ENCODE assay signal across 9 cellular contexts in the genomic region with DNA sequence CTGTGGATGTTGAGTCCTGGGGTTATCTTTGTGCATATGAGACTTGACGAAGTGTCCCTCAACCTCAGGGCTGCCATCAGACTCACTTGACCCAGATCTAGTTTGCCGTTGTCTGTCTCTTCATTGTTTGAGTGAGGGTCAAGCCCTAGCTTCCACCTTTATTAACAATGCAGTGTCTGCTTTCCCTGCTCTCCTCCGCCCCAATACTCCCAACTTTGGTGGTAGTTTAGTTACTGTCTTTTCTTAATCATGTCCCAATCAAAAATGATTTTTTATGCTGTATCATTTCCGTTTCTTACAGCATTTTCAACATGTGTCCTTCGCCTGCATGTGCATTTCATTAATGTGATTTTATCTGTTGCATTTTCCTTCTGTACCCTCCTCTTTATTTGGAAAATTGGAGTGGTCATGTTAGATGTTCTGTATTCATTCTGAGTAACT. TPM values are rescaled to one million over a fixed set of nuclear protein-coding genes. Genes with fewer than 3 reads are reported as not detected.
DNase-seq lines count a peak whose midpoint lies in the region; ATAC-seq and TF ChIP-seq lines count a peak whose summit lies in the region.
"Had no signal": no experiment of that assay in that cellular context is flagged by ENCODE, and none has a peak within 500 bp of the region (broad histone marks: within the 10 kb centered on the region; RNA-seq: fewer than 3 reads in every experiment).

No MANE protein-coding gene starts in this region.

- no peaks in the 10 kb centered on the region for H3K27me3 ChIP-seq in BLaER1
- no peaks in the 10 kb centered on the region for H3K27me3 ChIP-seq in stomach

- H3K36me3 ChIP-seq in BLaER1 (no peaks in the 10 kb centered on the region), stomach (no peaks in the 10 kb centered on the region)

- H3K27ac ChIP-seq in BLaER1 (no peak overlapping the region), stomach (no peak overlapping the region)

- no peak for TF ChIP-seq CTCF in HFF-Myc (IDR thresholded peaks at IDR 0.05; ENCODE audit: low read depth, low read length, missing control alignments)
- TF ChIP-seq CTCF in stomach (IDR thresholded peaks at IDR 0.05), result no peak

- peaks cover 15% of the 10 kb centered on the region for H3K36me3 Mint-ChIP-seq in activated naive CD8-positive, alpha-beta T cell treated with anti-CD3 and anti-CD28 coated beads for 36 hours
- H3K36me3 Mint-ChIP-seq in memory B cell, result peaks cover 2% of the 10 kb centered on the region

- peaks cover 52% of the 10 kb centered on the region for H3K4me1 Mint-ChIP-seq in activated naive CD8-positive, alpha-beta T cell treated with anti-CD3 and anti-CD28 coated beads for 36 hours
- peaks cover 44% of the 10 kb centered on the region for H3K4me1 Mint-ChIP-seq in memory B cell

- H3K9me3 ChIP-seq in BLaER1, result 0 out of 2 replicates have a peak, but pooled peaks cover 3% of the 10 kb centered on the region
- no peaks in the 10 kb centered on the region for H3K9me3 ChIP-seq in stomach

- ATAC-seq in memory B cell (ENCODE audit: low read depth), result no peak
- no peak for ATAC-seq in GM21723 (IDR thresholded peaks at IDR 0.05; ENCODE audit: unreplicated experiment)

- H3K4me2 ChIP-seq in BLaER1, result peak overlapping the region; percentile 94

- no peak for TF ChIP-seq POLR2A in stomach (IDR thresholded peaks at IDR 0.05)

- peaks cover 35% of the 10 kb centered on the region for H3K4me1 ChIP-seq in BLaER1
- H3K4me1 ChIP-seq in stomach, result peaks cover 24 to 72% (median 47%) of the 10 kb centered on the region in 4 donors

- no peaks in the 10 kb centered on the region for H3K27me3 Mint-ChIP-seq in activated naive CD8-positive, alpha-beta T cell treated with anti-CD3 and anti-CD28 coated beads for 36 hours
- no peaks in the 10 kb centered on the region for H3K27me3 Mint-ChIP-seq in memory B cell

- H3K4me3 Mint-ChIP-seq in activated naive CD8-positive, alpha-beta T cell treated with anti-CD3 and anti-CD28 coated beads for 36 hours, result peak overlapping the region; percentile 90
- H3K4me3 Mint-ChIP-seq in memory B cell, result peak overlapping the region; percentile 43

- TF ChIP-seq EP300 in stomach (IDR thresholded peaks at IDR 0.05), result no peak

- no peak overlapping the region for H3K27ac Mint-ChIP-seq in activated naive CD8-positive, alpha-beta T cell treated with anti-CD3 and anti-CD28 coated beads for 36 hours
- no peak overlapping the region for H3K27ac Mint-ChIP-seq in memory B cell

- H3K4me3 ChIP-seq in BLaER1, result no peak overlapping the region
- H3K4me3 ChIP-seq in HFF-Myc (replicated peaks; ENCODE audit: low read depth, low read length), result peak overlapping the region; percentile 70
- H3K4me3 ChIP-seq in stomach, result no peak overlapping the region

- peaks cover 67% of the 10 kb centered on the region for H4K20me1 ChIP-seq in BLaER1

- no peaks in the 10 kb centered on the region for H3K9me3 Mint-ChIP-seq in activated naive CD8-positive, alpha-beta T cell treated with anti-CD3 and anti-CD28 coated beads for 36 hours
- H3K9me3 Mint-ChIP-seq in memory B cell, result no peaks in the 10 kb centered on the region

- WGBS in stomach, 5 donors, result 74 to 87% (median 83%) methylated on average over 5 of the region's 5 CpGs

- intact Hi-C loops in stomach (cut with DNase I; ENCODE audit: low total_unique reads), result no loop called here

- peak overlapping the region; percentile 93 for H3K9ac ChIP-seq in BLaER1

- DNase-seq in HFF-Myc (ENCODE audit: extremely low read depth, low read depth) (no peak), memory B cell (ENCODE audit: low spot score in 2 of 2) (no peak), SKM-1 (lab: John Stamatoyannopoulos, UW; ENCODE audit: unreplicated experiment) (no peak), stomach (no peak)
- no peak for DNase-seq in activated naive CD8-positive, alpha-beta T cell treated with anti-CD3 and anti-CD28 coated beads for 36 hours
- DNase-seq in stimulated activated naive CD4-positive, alpha-beta T cell (lab: John Stamatoyannopoulos, UW), result no peak
- DNase-seq: effector CD8-positive, alpha-beta T cell had no signal

RNA-seq across cellular contexts. Expression of a gene that starts 2.1 kb away (rescaled TPM):
- total RNA-seq in activated naive CD8-positive, alpha-beta T cell treated with anti-CD3 and anti-CD28 coated beads for 36 hours, result 10 to 100 TPM; 46.5 to 51.4 TPM
- 10 to 100 TPM in 2 of 5 donors, 1 to 10 TPM in 1, under 1 TPM in 2; 0.29 to 67.7 (median 6.5) TPM for total RNA-seq in stomach
- polyA plus RNA-seq in stomach, result 10 to 100 TPM; 23.1 to 29.6 (median 26.1) TPM
